21 cellular contexts compared by ENCODE assay signal in genomic region chr1:23736437-23737134, GRCh38. TPM values are rescaled to one million over a fixed set of nuclear protein-coding genes. Genes with fewer than 3 reads are reported as not detected.
DNase-seq lines count a peak whose midpoint lies in the region; ATAC-seq and TF ChIP-seq lines count a peak whose summit lies in the region.
"Had no signal": no experiment of that assay in that cellular context is flagged by ENCODE, and none has a peak within 500 bp of the region (broad histone marks: within the 10 kb centered on the region; RNA-seq: fewer than 3 reads in every experiment).

No MANE protein-coding gene starts in this region.

- H3K4me3 Mint-ChIP-seq in natural killer cell treated with Interleukin-12 subunit alpha and Interleukin-12 subunit beta and Interleukin-15 and Interleukin-18, amount 100 ng/mL, for 72 hours: no peak overlapping the region
- no peak overlapping the region for H3K4me3 Mint-ChIP-seq in natural killer cell
- H3K4me3 Mint-ChIP-seq in activated T-helper 17 cell treated with anti-CD3 and anti-CD28 coated beads, Interleukin-2, amount 50 U/mL, for 72 hours: no peak overlapping the region
- H3K4me3 Mint-ChIP-seq in stimulated activated naive CD8-positive, alpha-beta T cell treated with anti-CD3 and anti-CD28 coated beads, Interleukin-15, Interleukin-2, amounts not matched to agents 100 ng/mL and 50 ng/mL, for 24 hours: no peak overlapping the region
- no peak overlapping the region for H3K4me3 Mint-ChIP-seq in T-helper 17 cell
- H3K4me3 Mint-ChIP-seq: activated CD4-positive, alpha-beta T cell treated with anti-CD3 and anti-CD28 coated beads, Interleukin-2, amount 10 ng/mL, durations not matched to agents 24 days and 14 days; effector memory CD8-positive, alpha-beta T cell; memory B cell; T-cell had no signal

- H3K36me3 Mint-ChIP-seq in natural killer cell treated with Interleukin-12 subunit alpha and Interleukin-12 subunit beta and Interleukin-15 and Interleukin-18, amount 100 ng/mL, for 72 hours: no peaks in the 10 kb centered on the region
- H3K36me3 Mint-ChIP-seq in natural killer cell: no peaks in the 10 kb centered on the region
- H3K36me3 Mint-ChIP-seq in activated T-helper 17 cell treated with anti-CD3 and anti-CD28 coated beads, Interleukin-2, amount 50 U/mL, for 72 hours (ENCODE audit: low read depth): no peaks in the 10 kb centered on the region
- H3K36me3 Mint-ChIP-seq in stimulated activated naive CD8-positive, alpha-beta T cell treated with anti-CD3 and anti-CD28 coated beads, Interleukin-15, Interleukin-2, amounts not matched to agents 100 ng/mL and 50 ng/mL, for 24 hours (ENCODE audit: low read depth): peaks cover 3% of the 10 kb centered on the region
- H3K36me3 Mint-ChIP-seq in T-helper 17 cell (ENCODE audit: low read depth): peaks cover 4% of the 10 kb centered on the region
- H3K36me3 Mint-ChIP-seq: memory B cell, T-cell had no signal

- TF ChIP-seq CTCF in natural killer cell (IDR thresholded peaks at IDR 0.05): no peak

- intact Hi-C loops in natural killer cell (cut with micrococcal nuclease): no loop called here

- H3K27me3 Mint-ChIP-seq in natural killer cell treated with Interleukin-12 subunit alpha and Interleukin-12 subunit beta and Interleukin-15 and Interleukin-18, amount 100 ng/mL, for 72 hours: no peaks in the 10 kb centered on the region
- H3K27me3 Mint-ChIP-seq in natural killer cell (ENCODE audit: low read depth in 2 of 2) (no peaks in the 10 kb centered on the region), T-helper 17 cell (no peaks in the 10 kb centered on the region)
- no peaks in the 10 kb centered on the region for H3K27me3 Mint-ChIP-seq in activated T-helper 17 cell treated with anti-CD3 and anti-CD28 coated beads, Interleukin-2, amount 50 U/mL, for 72 hours
- H3K27me3 Mint-ChIP-seq in stimulated activated naive CD8-positive, alpha-beta T cell treated with anti-CD3 and anti-CD28 coated beads, Interleukin-15, Interleukin-2, amounts not matched to agents 100 ng/mL and 50 ng/mL, for 24 hours: no peaks in the 10 kb centered on the region
- H3K27me3 Mint-ChIP-seq: activated CD4-positive, alpha-beta T cell treated with anti-CD3 and anti-CD28 coated beads, Interleukin-2, amount 10 ng/mL, durations not matched to agents 24 days and 14 days; effector memory CD8-positive, alpha-beta T cell; memory B cell; T-cell had no signal

- ATAC-seq in activated CD4-positive, CD25-positive, alpha-beta regulatory T cell treated with anti-CD3 and anti-CD28 coated beads, Interleukin-2, amount 50 U/mL, for 24 hours: peak; percentile 38 to 58
- ATAC-seq in natural killer cell treated with Interleukin-12 subunit alpha and Interleukin-12 subunit beta and Interleukin-15 and Interleukin-18, amount 100 ng/mL, for 72 hours: peak; percentile 61 to 71
- no peak for ATAC-seq in natural killer cell
- ATAC-seq in activated T-helper 17 cell treated with anti-CD3 and anti-CD28 coated beads, Interleukin-2, amount 50 U/mL, for 72 hours (replicated peaks): peak; percentile 90
- no peak for ATAC-seq in T-helper 17 cell
- ATAC-seq: effector memory CD8-positive, alpha-beta T cell; HCT116; left colon; T-cell had no signal

- no peaks in the 10 kb centered on the region for H3K9me3 Mint-ChIP-seq in natural killer cell treated with Interleukin-12 subunit alpha and Interleukin-12 subunit beta and Interleukin-15 and Interleukin-18, amount 100 ng/mL, for 72 hours
- H3K9me3 Mint-ChIP-seq in natural killer cell: no peaks in the 10 kb centered on the region
- no peaks in the 10 kb centered on the region for H3K9me3 Mint-ChIP-seq in activated T-helper 17 cell treated with anti-CD3 and anti-CD28 coated beads, Interleukin-2, amount 50 U/mL, for 72 hours
- H3K9me3 Mint-ChIP-seq in stimulated activated naive CD8-positive, alpha-beta T cell treated with anti-CD3 and anti-CD28 coated beads, Interleukin-15, Interleukin-2, amounts not matched to agents 100 ng/mL and 50 ng/mL, for 24 hours: no peaks in the 10 kb centered on the region
- H3K9me3 Mint-ChIP-seq: activated CD4-positive, alpha-beta T cell treated with anti-CD3 and anti-CD28 coated beads, Interleukin-2, amount 10 ng/mL, durations not matched to agents 24 days and 14 days; effector memory CD8-positive, alpha-beta T cell; memory B cell; T-cell had no signal

- H3K27ac Mint-ChIP-seq in natural killer cell treated with Interleukin-12 subunit alpha and Interleukin-12 subunit beta and Interleukin-15 and Interleukin-18, amount 100 ng/mL, for 72 hours: peak overlapping the region in 1 of 2 donors; percentile 28
- H3K27ac Mint-ChIP-seq in natural killer cell: no peak overlapping the region
- H3K27ac Mint-ChIP-seq in activated T-helper 17 cell treated with anti-CD3 and anti-CD28 coated beads, Interleukin-2, amount 50 U/mL, for 72 hours: no peak overlapping the region
- H3K27ac Mint-ChIP-seq in stimulated activated naive CD8-positive, alpha-beta T cell treated with anti-CD3 and anti-CD28 coated beads, Interleukin-15, Interleukin-2, amounts not matched to agents 100 ng/mL and 50 ng/mL, for 24 hours: peak overlapping the region; percentile 1
- no peak overlapping the region for H3K27ac Mint-ChIP-seq in T-helper 17 cell
- H3K27ac Mint-ChIP-seq: activated CD4-positive, alpha-beta T cell treated with anti-CD3 and anti-CD28 coated beads, Interleukin-2, amount 10 ng/mL, durations not matched to agents 24 days and 14 days; effector memory CD8-positive, alpha-beta T cell; memory B cell; T-cell had no signal

- H3K4me1 Mint-ChIP-seq in natural killer cell treated with Interleukin-12 subunit alpha and Interleukin-12 subunit beta and Interleukin-15 and Interleukin-18, amount 100 ng/mL, for 72 hours (ENCODE audit: low read depth in 2 of 2): peaks cover 16% of the 10 kb centered on the region in 2 donors
- H3K4me1 Mint-ChIP-seq in natural killer cell (no peaks in the 10 kb centered on the region), T-helper 17 cell (peaks cover 1% of the 10 kb centered on the region)
- peaks cover 11% of the 10 kb centered on the region for H3K4me1 Mint-ChIP-seq in activated T-helper 17 cell treated with anti-CD3 and anti-CD28 coated beads, Interleukin-2, amount 50 U/mL, for 72 hours
- H3K4me1 Mint-ChIP-seq in stimulated activated naive CD8-positive, alpha-beta T cell treated with anti-CD3 and anti-CD28 coated beads, Interleukin-15, Interleukin-2, amounts not matched to agents 100 ng/mL and 50 ng/mL, for 24 hours (ENCODE audit: low read depth): peaks cover 24% of the 10 kb centered on the region
- H3K4me1 Mint-ChIP-seq: T-cell had no signal

- DNase-seq in activated CD4-positive, CD25-positive, alpha-beta regulatory T cell (lab: John Stamatoyannopoulos, UW): no peak
- no peak for DNase-seq in natural killer cell treated with Interleukin-12 subunit alpha and Interleukin-12 subunit beta and Interleukin-15 and Interleukin-18, amount 100 ng/mL, for 72 hours (ENCODE audit: low spot score)
- DNase-seq in natural killer cell (no peak), NCI-H1417 treated with DMSO at 0.1 percent for 48 hours (lab: John Stamatoyannopoulos, UW) (no peak), T-helper 17 cell (no peak)
- DNase-seq: activated CD4-positive, alpha-beta T cell treated with anti-CD3 and anti-CD28 coated beads, Interleukin-2, amount 10 ng/mL, durations not matched to agents 24 days and 14 days; brain microvascular endothelial cell; effector memory CD8-positive, alpha-beta T cell; foreskin fibroblast; left colon; NCI-H1092; NCI-H187 treated with DMSO at 0.1 percent for 48 hours; NCI-H526 treated with DMSO at 0.1 percent for 48 hours; T-cell; transverse colon had no signal

- H3K9me3 ChIP-seq in T-helper 17 cell (ENCODE audit: control insufficient read depth, low read length, poor library complexity, severe bottlenecking): no peaks in the 10 kb centered on the region
- H3K9me3 ChIP-seq: SJSA1, transverse colon had no signal

RNA-seq across cellular contexts. Expression of gene ELOA, which starts 6.7 kb away (rescaled TPM):
- 10 to 100 TPM; 74.7 to 84.5 TPM for total RNA-seq in natural killer cell treated with Interleukin-12 subunit alpha and Interleukin-12 subunit beta and Interleukin-15 and Interleukin-18, amount 100 ng/mL, for 72 hours
- 10 to 100 TPM; 28.7 to 48.2 (median 36.9) TPM for total RNA-seq in natural killer cell
- total RNA-seq in activated T-helper 17 cell treated with anti-CD3 and anti-CD28 coated beads, Interleukin-2, amount 50 U/mL, for 72 hours: 10 to 100 TPM; 30.1 to 48.5 TPM
- 10 to 100 TPM; 34.7 to 39.7 TPM for total RNA-seq in T-helper 17 cell

RNA-seq across cellular contexts. Expression of gene PITHD1, which starts 41.6 kb away (rescaled TPM):
- 10 to 100 TPM; 68.6 to 77.7 TPM for total RNA-seq in natural killer cell treated with Interleukin-12 subunit alpha and Interleukin-12 subunit beta and Interleukin-15 and Interleukin-18, amount 100 ng/mL, for 72 hours
- total RNA-seq in natural killer cell (10 to 100 TPM; 73.2 to 84.1 (median 77.7) TPM), T-helper 17 cell (10 to 100 TPM; 67.8 to 80.6 TPM)
- total RNA-seq in activated T-helper 17 cell treated with anti-CD3 and anti-CD28 coated beads, Interleukin-2, amount 50 U/mL, for 72 hours: 10 to 100 TPM; 60.7 to 93.9 TPM

RNA-seq across cellular contexts. Expression of gene RPL11, which starts 45.0 kb away (rescaled TPM):
- total RNA-seq in natural killer cell treated with Interleukin-12 subunit alpha and Interleukin-12 subunit beta and Interleukin-15 and Interleukin-18, amount 100 ng/mL, for 72 hours: 100 to 1,000 TPM; 560 to 666 TPM
- 100 to 1,000 TPM; 609 to 795 (median 740) TPM for total RNA-seq in natural killer cell
- 1,000 to 10,000 TPM; 1,075 to 1,450 TPM for total RNA-seq in activated T-helper 17 cell treated with anti-CD3 and anti-CD28 coated beads, Interleukin-2, amount 50 U/mL, for 72 hours
- 1,000 to 10,000 TPM; 1,753 to 1,861 TPM for total RNA-seq in T-helper 17 cell

RNA-seq across cellular contexts. Expression of gene LYPLA2, which starts 54.4 kb away (rescaled TPM):
- 100 to 1,000 TPM; 117 to 120 TPM for total RNA-seq in natural killer cell treated with Interleukin-12 subunit alpha and Interleukin-12 subunit beta and Interleukin-15 and Interleukin-18, amount 100 ng/mL, for 72 hours
- total RNA-seq in natural killer cell (10 to 100 TPM; 70.6 to 84.5 (median 73.3) TPM), T-helper 17 cell (10 to 100 TPM; 52.1 to 57.1 TPM)
- total RNA-seq in activated T-helper 17 cell treated with anti-CD3 and anti-CD28 coated beads, Interleukin-2, amount 50 U/mL, for 72 hours: 10 to 100 TPM; 70.0 to 94.8 TPM

Comparison
In these comparisons a context has a peak if more than half of its experiments do, and no peak if none do; other contexts are left out.
1. ATAC-seq: peak in activated CD4-positive, CD25-positive, alpha-beta regulatory T cell treated with anti-CD3 and anti-CD28 coated beads, Interleukin-2, amount 50 U/mL, for 24 hours (2 of 2), natural killer cell treated with Interleukin-12 subunit alpha and Interleukin-12 subunit beta and Interleukin-15 and Interleukin-18, amount 100 ng/mL, for 72 hours (2 of 2) and activated T-helper 17 cell treated with anti-CD3 and anti-CD28 coated beads, Interleukin-2, amount 50 U/mL, for 72 hours (single experiment); none in natural killer cell (0 of 3) and T-helper 17 cell (single experiment).